1 cellular context compared by ENCODE assay signal in genomic region chr19:51029718-51030117, GRCh38.
TF ChIP-seq lines count a peak whose summit lies in the region.

No MANE protein-coding gene starts in this region.

TF ChIP-seq in K562, 482 proteins besides CTCF, POLR2A, EP300 and RAD21:
- TF ChIP-seq NFYB (IDR thresholded peaks at IDR 0.05; ENCODE audit: extremely low read depth, insufficient read length) = peak; percentile 82
- TF ChIP-seq MEF2D (tag; conservative IDR thresholded peaks at IDR 0.05; ENCODE audit: low read depth) = no peak
- peak; percentile 90 for TF ChIP-seq ESRRA (IDR thresholded peaks at IDR 0.05; ENCODE audit: borderline replicate concordance, low read depth)
- no peak for TF ChIP-seq KLF6 (CRISPR knock-in tag; IDR thresholded peaks at IDR 0.05; ENCODE audit: borderline replicate concordance)
- TF ChIP-seq BCL6 (CRISPR knock-in tag; IDR thresholded peaks at IDR 0.05) = no peak
- peak; percentile 48 for TF ChIP-seq RBM25 (IDR thresholded peaks at IDR 0.05; ENCODE audit: low read depth, low read length, severe bottlenecking)
- TF ChIP-seq, protein P1, sequence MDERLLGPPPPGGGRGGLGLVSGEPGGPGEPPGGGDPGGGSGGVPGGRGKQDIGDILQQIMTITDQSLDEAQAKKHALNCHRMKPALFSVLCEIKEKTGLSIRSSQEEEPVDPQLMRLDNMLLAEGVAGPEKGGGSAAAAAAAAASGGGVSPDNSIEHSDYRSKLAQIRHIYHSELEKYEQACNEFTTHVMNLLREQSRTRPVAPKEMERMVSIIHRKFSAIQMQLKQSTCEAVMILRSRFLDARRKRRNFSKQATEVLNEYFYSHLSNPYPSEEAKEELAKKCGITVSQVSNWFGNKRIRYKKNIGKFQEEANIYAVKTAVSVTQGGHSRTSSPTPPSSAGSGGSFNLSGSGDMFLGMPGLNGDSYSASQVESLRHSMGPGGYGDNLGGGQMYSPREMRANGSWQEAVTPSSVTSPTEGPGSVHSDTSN (CRISPR knock-in tag; IDR thresholded peaks at IDR 0.05; ENCODE audit: low read depth) = no peak
- TF ChIP-seq, protein P1 (tag; conservative IDR thresholded peaks at IDR 0.05; ENCODE audit: low read depth) = 0 out of 2 replicates have a peak, but pooled peaks have one; percentile 14
- TF ChIP-seq ZNF696 (CRISPR knock-in tag; conservative IDR thresholded peaks at IDR 0.05) = no peak
- peak; percentile 24 for TF ChIP-seq NEUROD1 (IDR thresholded peaks at IDR 0.05; ENCODE audit: borderline replicate concordance, low read depth, low read length, partially characterized antibody)
- TF ChIP-seq ASH1L (IDR thresholded peaks at IDR 0.05; ENCODE audit: borderline replicate concordance, low read depth, partially characterized antibody) = peak; percentile 69
- peak; percentile 88 for TF ChIP-seq PKNOX1 (IDR thresholded peaks at IDR 0.05)
- no peak for TF ChIP-seq ZBTB40 (IDR thresholded peaks at IDR 0.05)
- no peak for TF ChIP-seq ZBTB40 (CRISPR knock-in tag; IDR thresholded peaks at IDR 0.05)
- 0 out of 2 replicates have a peak, but pooled peaks have one; percentile 43 for TF ChIP-seq MBD2 (IDR thresholded peaks at IDR 0.05; ENCODE audit: borderline replicate concordance, low read depth)
- TF ChIP-seq SOX6 (IDR thresholded peaks at IDR 0.05) = peak; percentile 44; the same call in 1 of the 2 replicates
- TF ChIP-seq FOS (IDR thresholded peaks at IDR 0.05; ENCODE audit: extremely low read depth, insufficient read length) = peak; percentile 62
